ENCODE assay signal across 8 cellular contexts in the genomic region with DNA sequence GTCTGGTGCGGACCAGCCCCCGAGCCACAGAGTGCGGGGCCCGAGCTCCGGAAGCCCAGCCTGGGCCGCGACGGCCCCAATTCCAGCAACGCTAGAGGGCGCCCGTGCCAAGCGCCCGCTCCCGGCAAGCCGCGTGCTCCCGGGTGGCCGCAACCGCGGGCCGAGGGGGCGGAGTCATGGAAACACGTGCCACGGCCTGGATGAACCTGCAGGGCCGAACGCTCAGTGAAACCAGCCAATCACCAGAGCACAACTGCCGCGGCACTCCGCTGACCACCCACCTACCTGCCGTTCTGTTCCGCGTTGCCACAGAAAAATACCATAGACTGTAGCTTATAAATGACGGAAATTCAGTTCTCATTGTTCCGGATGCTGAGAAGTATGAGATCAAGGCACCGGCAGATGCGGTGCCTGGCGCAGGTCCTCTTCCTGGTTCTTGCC.
A peak's percentile ranks its signal among the peaks of the same experiment; 100 is the strongest.
DNase-seq lines count a peak whose midpoint lies in the region; ATAC-seq, FAIRE-seq and TF ChIP-seq lines count a peak whose summit lies in the region.

No MANE protein-coding gene starts in this region.

- peaks cover 32% of the 10 kb centered on the region for H3K4me1 Mint-ChIP-seq in T-helper 2 cell treated with Interferon-gamma antibody and Interleukin-4, amounts not matched to agents 5 μg/mL and 100 μg/mL, for 36 hours (ENCODE audit: low read depth)
- peaks cover 13% of the 10 kb centered on the region for H3K4me1 Mint-ChIP-seq in astrocyte (ENCODE audit: low read depth, unreplicated experiment)

- H3K27ac ChIP-seq in astrocyte (ENCODE audit: low read depth, low read length) (no peak overlapping the region), spleen (peak overlapping the region in 2 of 8 donors; percentile 18 to 39)

- H3K4me3 ChIP-seq in astrocyte (ENCODE audit: insufficient read depth, low read depth, low read length): peak overlapping the region; percentile 13
- H3K4me3 ChIP-seq in spleen: peak overlapping the region in 4 of 8 donors; percentile 11 to 39 (median 21)

- H4K20me1 ChIP-seq in astrocyte (ENCODE audit: insufficient read depth, low read length): no peaks in the 10 kb centered on the region

- H3K36me3 Mint-ChIP-seq in T-helper 2 cell treated with Interferon-gamma antibody and Interleukin-4, amounts not matched to agents 5 μg/mL and 100 μg/mL, for 36 hours (ENCODE audit: low read depth): peaks cover 3% of the 10 kb centered on the region
- H3K36me3 Mint-ChIP-seq in astrocyte (ENCODE audit: low read depth, unreplicated experiment): no peaks in the 10 kb centered on the region

- H3K27ac Mint-ChIP-seq in T-helper 2 cell treated with Interferon-gamma antibody and Interleukin-4, amounts not matched to agents 5 μg/mL and 100 μg/mL, for 36 hours: peak overlapping the region; percentile 35
- H3K27ac Mint-ChIP-seq in astrocyte (ENCODE audit: unreplicated experiment): no peak overlapping the region

- H3K27me3 ChIP-seq in astrocyte (ENCODE audit: insufficient read depth, low read length): peaks cover 14% of the 10 kb centered on the region
- H3K27me3 ChIP-seq in spleen (replicated peaks in 1 of 7): peaks cover 0 to 47% (median 17%) of the 10 kb centered on the region in 7 donors

- WGBS in spleen, 5 donors: 9 to 48% (median 17%) methylated on average over 17 to 37 of the region's 37 CpGs

- no peaks in the 10 kb centered on the region for H3K9me3 ChIP-seq in astrocyte (ENCODE audit: insufficient read depth, low read depth, low read length)
- H3K9me3 ChIP-seq in spleen: peaks cover 0 to 5% (median 4%) of the 10 kb centered on the region in 8 donors

- H3K79me2 ChIP-seq in astrocyte (ENCODE audit: insufficient read depth, low read length): no peaks in the 10 kb centered on the region

- H3K4me2 ChIP-seq in astrocyte (ENCODE audit: low read length): peak overlapping the region; percentile 65

- peaks cover 8% of the 10 kb centered on the region for H3K4me1 ChIP-seq in astrocyte (ENCODE audit: insufficient read depth, low read length)
- peaks cover 0 to 27% (median 15%) of the 10 kb centered on the region in 6 donors for H3K4me1 ChIP-seq in spleen

- no peak for TF ChIP-seq POLR2A in spleen (IDR thresholded peaks at IDR 0.05)
- no peak for TF ChIP-seq POLR2A in H54 (IDR thresholded peaks at IDR 0.05; ENCODE audit: low read depth, low read length)

- H2AFZ ChIP-seq in astrocyte (ENCODE audit: low read depth, low read length): peak overlapping the region; percentile 76

- H3K36me3 ChIP-seq in astrocyte (ENCODE audit: insufficient read depth, low read length) (no peaks in the 10 kb centered on the region), spleen (no peaks in the 10 kb centered on the region)

- peaks cover 18% of the 10 kb centered on the region for H3K27me3 Mint-ChIP-seq in T-helper 2 cell treated with Interferon-gamma antibody and Interleukin-4, amounts not matched to agents 5 μg/mL and 100 μg/mL, for 36 hours (ENCODE audit: low read depth)
- peaks cover 28% of the 10 kb centered on the region for H3K27me3 Mint-ChIP-seq in astrocyte (ENCODE audit: low read depth, unreplicated experiment)

- H3K9me3 Mint-ChIP-seq in T-helper 2 cell treated with Interferon-gamma antibody and Interleukin-4, amounts not matched to agents 5 μg/mL and 100 μg/mL, for 36 hours: no peaks in the 10 kb centered on the region
- H3K9me3 Mint-ChIP-seq in astrocyte (ENCODE audit: unreplicated experiment): no peaks in the 10 kb centered on the region

- TF ChIP-seq CTCF in GM10266 (IDR thresholded peaks at IDR 0.05; ENCODE audit: control insufficient read depth, insufficient read depth, low read depth, missing control alignments) (peak; percentile 46), astrocyte (IDR thresholded peaks at IDR 0.05; ENCODE audit: insufficient read depth, low read depth, low read length) (peak; percentile 34), spleen (IDR thresholded peaks at IDR 0.05 in 8 of 11, conservative IDR thresholded peaks at IDR 0.05 in 3 of 11) (peak in 10 of 11 experiments; percentile 12 to 78 (median 50))

- peak overlapping the region; percentile 30 for H3K4me3 Mint-ChIP-seq in T-helper 2 cell treated with Interferon-gamma antibody and Interleukin-4, amounts not matched to agents 5 μg/mL and 100 μg/mL, for 36 hours
- no peak overlapping the region for H3K4me3 Mint-ChIP-seq in astrocyte (ENCODE audit: unreplicated experiment)

- FAIRE-seq in astrocyte (lab: Jason Lieb, UNC) (no peak), H54 (lab: Jason Lieb, UNC) (no peak)

- DNase-seq in GM10266 (ENCODE audit: extremely low spot score) (no peak), astrocyte (ENCODE audit: low read depth) (peak; percentile 20), iPS DF 4.7 (ENCODE audit: extremely low read depth, low spot score) (peak; percentile 56), spleen (peak; percentile 84), dedifferentiated amniotic fluid mesenchymal stem cell (ENCODE audit: extremely low spot score) (no peak), H54 (ENCODE audit: insufficient read length, low spot score) (no peak)
- DNase-seq in T-helper 2 cell treated with Interferon-gamma antibody and Interleukin-4, amounts not matched to agents 5 μg/mL and 100 μg/mL, for 36 hours (ENCODE audit: low spot score): peak; percentile 71

- no peak for ATAC-seq in GM18907 (IDR thresholded peaks at IDR 0.05; ENCODE audit: unreplicated experiment)

- intact Hi-C loops in spleen (cut with DNase I; ENCODE audit: low total_unique reads): no loop called here

- H3K9ac ChIP-seq in astrocyte (ENCODE audit: low read length): no peak overlapping the region

Comparison
In these comparisons a context has a peak if more than half of its experiments do, and no peak if none do; other contexts are left out.
1. DNase-seq: peak in T-helper 2 cell treated with Interferon-gamma antibody and Interleukin-4, amounts not matched to agents 5 μg/mL and 100 μg/mL, for 36 hours (single experiment), astrocyte (single experiment), iPS DF 4.7 (single experiment) and spleen (single experiment); none in GM10266 (single experiment), dedifferentiated amniotic fluid mesenchymal stem cell (single experiment) and H54 (single experiment).
2. Peak in every context shown above with its lines, with median percentiles within 50 percentile points of each other: CTCF ChIP-seq.